1 cellular context compared by ENCODE assay signal in the genomic region with DNA sequence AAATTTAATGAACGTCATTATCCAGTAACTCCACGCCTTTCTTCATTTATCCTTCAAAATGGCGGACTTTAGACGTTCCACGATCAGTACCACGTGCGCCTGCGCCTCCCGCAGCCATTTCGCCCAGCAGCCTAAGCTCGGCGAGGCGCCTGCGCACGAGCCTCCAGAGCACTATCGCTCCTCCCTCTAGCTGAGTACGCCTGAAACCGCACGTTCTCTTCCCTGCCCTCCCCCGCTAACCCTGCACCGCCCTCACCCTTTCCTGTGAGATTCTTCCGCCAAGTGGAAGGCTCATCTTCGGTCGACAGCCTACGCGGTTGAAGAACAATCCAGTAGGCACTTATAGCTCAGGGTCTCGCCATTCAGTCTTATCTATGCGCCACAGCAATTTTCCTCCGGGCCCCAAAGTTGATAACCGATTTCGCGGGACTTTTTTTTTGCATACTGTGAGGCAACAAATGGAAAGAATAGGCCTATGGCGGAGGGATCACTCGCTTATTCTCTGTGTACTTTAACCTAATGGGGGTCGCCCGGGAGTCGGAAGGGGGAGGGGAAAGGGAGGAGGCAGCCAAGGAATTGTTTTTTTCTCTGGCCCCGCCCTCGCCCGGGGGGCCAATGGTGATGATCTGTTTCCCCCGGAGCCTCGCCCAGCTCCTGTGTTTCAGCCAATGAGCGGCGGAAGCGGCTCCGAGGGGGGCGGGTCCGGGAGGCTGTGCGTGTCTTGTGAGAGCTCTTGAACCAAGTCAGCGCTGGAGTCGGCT.
A peak's percentile ranks its signal among the peaks of the same experiment; 100 is the strongest.
TF ChIP-seq lines count a peak whose summit lies in the region.

A gene with protein sequence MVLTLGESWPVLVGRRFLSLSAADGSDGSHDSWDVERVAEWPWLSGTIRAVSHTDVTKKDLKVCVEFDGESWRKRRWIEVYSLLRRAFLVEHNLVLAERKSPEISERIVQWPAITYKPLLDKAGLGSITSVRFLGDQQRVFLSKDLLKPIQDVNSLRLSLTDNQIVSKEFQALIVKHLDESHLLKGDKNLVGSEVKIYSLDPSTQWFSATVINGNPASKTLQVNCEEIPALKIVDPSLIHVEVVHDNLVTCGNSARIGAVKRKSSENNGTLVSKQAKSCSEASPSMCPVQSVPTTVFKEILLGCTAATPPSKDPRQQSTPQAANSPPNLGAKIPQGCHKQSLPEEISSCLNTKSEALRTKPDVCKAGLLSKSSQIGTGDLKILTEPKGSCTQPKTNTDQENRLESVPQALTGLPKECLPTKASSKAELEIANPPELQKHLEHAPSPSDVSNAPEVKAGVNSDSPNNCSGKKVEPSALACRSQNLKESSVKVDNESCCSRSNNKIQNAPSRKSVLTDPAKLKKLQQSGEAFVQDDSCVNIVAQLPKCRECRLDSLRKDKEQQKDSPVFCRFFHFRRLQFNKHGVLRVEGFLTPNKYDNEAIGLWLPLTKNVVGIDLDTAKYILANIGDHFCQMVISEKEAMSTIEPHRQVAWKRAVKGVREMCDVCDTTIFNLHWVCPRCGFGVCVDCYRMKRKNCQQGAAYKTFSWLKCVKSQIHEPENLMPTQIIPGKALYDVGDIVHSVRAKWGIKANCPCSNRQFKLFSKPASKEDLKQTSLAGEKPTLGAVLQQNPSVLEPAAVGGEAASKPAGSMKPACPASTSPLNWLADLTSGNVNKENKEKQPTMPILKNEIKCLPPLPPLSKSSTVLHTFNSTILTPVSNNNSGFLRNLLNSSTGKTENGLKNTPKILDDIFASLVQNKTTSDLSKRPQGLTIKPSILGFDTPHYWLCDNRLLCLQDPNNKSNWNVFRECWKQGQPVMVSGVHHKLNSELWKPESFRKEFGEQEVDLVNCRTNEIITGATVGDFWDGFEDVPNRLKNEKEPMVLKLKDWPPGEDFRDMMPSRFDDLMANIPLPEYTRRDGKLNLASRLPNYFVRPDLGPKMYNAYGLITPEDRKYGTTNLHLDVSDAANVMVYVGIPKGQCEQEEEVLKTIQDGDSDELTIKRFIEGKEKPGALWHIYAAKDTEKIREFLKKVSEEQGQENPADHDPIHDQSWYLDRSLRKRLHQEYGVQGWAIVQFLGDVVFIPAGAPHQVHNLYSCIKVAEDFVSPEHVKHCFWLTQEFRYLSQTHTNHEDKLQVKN (N-terminal part only) (plus strand): TSS at position 741 of the 761 bp plus-strand sequence. CDS start 677 bp downstream, outside the sequence.

TF ChIP-seq in IMR-90, 13 proteins besides CTCF, POLR2A, EP300 and RAD21:
- TF ChIP-seq CEBPB (IDR thresholded peaks at IDR 0.05; ENCODE audit: low read depth, low read length), result peak; percentile 86
- peak; percentile 29 for TF ChIP-seq RCOR1 (IDR thresholded peaks at IDR 0.05; ENCODE audit: insufficient replicate concordance, low read length)
- TF ChIP-seq, protein P1, sequence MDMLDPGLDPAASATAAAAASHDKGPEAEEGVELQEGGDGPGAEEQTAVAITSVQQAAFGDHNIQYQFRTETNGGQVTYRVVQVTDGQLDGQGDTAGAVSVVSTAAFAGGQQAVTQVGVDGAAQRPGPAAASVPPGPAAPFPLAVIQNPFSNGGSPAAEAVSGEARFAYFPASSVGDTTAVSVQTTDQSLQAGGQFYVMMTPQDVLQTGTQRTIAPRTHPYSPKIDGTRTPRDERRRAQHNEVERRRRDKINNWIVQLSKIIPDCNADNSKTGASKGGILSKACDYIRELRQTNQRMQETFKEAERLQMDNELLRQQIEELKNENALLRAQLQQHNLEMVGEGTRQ (IDR thresholded peaks at IDR 0.05; ENCODE audit: low read depth, low read length), result peak; percentile 90
- no peak for TF ChIP-seq NFE2L2 (IDR thresholded peaks at IDR 0.05; ENCODE audit: low read depth, low read length)
- peak; percentile 1 for TF ChIP-seq BHLHE40 (IDR thresholded peaks at IDR 0.05; ENCODE audit: low read depth, low read length)
- 0 out of 2 replicates have a peak, but pooled peaks have one; percentile 33 for TF ChIP-seq MXI1 (IDR thresholded peaks at IDR 0.05; ENCODE audit: borderline replicate concordance, low read depth, low read length)
- no peak for TF ChIP-seq MAFK (IDR thresholded peaks at IDR 0.05; ENCODE audit: low read depth, low read length)
- TF ChIP-seq MAZ (IDR thresholded peaks at IDR 0.05; ENCODE audit: borderline replicate concordance, low read depth, low read length), result peak; percentile 90
- TF ChIP-seq FOS (IDR thresholded peaks at IDR 0.05; ENCODE audit: low read depth, low read length), result peak; percentile 53; the same call in 1 of the 2 replicates
